21 cellular contexts compared by ENCODE assay signal in the genomic region with DNA sequence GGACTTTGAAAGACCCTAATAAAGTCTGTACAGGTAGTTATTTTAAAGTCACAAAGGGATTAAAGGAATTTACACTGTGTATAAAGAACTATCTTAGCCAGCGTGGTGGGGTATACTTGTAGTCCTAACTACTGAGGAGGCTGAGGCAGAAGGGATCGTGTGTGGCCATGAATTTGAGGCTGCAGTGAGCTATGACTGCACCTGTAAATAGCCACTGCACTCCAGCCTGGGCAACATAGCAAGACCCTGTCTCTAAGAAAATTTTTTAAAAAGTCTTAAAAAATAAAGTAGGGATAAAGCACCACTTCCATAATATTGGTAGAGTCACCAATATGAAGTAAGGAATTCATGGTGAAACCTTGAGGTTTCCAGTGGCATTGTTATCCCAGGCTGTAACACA. TPM values are rescaled to one million over a fixed set of nuclear protein-coding genes. Genes with fewer than 3 reads are reported as not detected.
DNase-seq lines count a peak whose midpoint lies in the region; ATAC-seq and TF ChIP-seq lines count a peak whose summit lies in the region.
"Had no signal": no experiment of that assay in that cellular context is flagged by ENCODE, and none has a peak within 500 bp of the region (broad histone marks: within the 10 kb centered on the region; RNA-seq: fewer than 3 reads in every experiment).

No MANE protein-coding gene starts in this region.

- no peak for TF ChIP-seq CTCF in CD4-positive, alpha-beta T cell (IDR thresholded peaks at IDR 0.05)
- TF ChIP-seq CTCF in WTC11 (IDR thresholded peaks at IDR 0.05), result no peak

- peaks cover 96% of the 10 kb centered on the region for H4K20me1 ChIP-seq in BLaER1

- intact Hi-C loops in CD4-positive, alpha-beta T cell (cut with DNase I, micrococcal nuclease), result no loop called here
- intact Hi-C loops in naive thymus-derived CD4-positive, alpha-beta T cell (cut with micrococcal nuclease), result loop anchor here (1.0 to 10.0 kb wide), 4 partner anchors 7 to 545 kb away; a partner anchor contains a TSS

- H3K4me1 ChIP-seq in BLaER1, result peaks cover 51% of the 10 kb centered on the region
- H3K4me1 ChIP-seq in naive thymus-derived CD4-positive, alpha-beta T cell (ENCODE audit: control insufficient read depth in 2 of 2, insufficient read depth in 2 of 2, low read length in 2 of 2), result peaks cover 45 to 49% of the 10 kb centered on the region in 2 donors
- H3K4me1 ChIP-seq: SJCRH30 had no signal

- peak overlapping the region; percentile 67 for H3K27ac Mint-ChIP-seq in CD4-positive, alpha-beta T cell
- H3K27ac Mint-ChIP-seq in WTC11, result no peak overlapping the region
- H3K27ac Mint-ChIP-seq in naive thymus-derived CD4-positive, alpha-beta T cell, result peak overlapping the region in 5 of 9 donors; percentile 31 to 76 (median 61)
- H3K27ac Mint-ChIP-seq: GM23338 had no signal

- no peak overlapping the region for H3K4me3 ChIP-seq in BLaER1
- no peak overlapping the region for H3K4me3 ChIP-seq in naive thymus-derived CD4-positive, alpha-beta T cell (ENCODE audit: low read length)
- H3K4me3 ChIP-seq: GM23338, HAP-1, SJCRH30 had no signal

- no peaks in the 10 kb centered on the region for H3K27me3 Mint-ChIP-seq in CD4-positive, alpha-beta T cell
- H3K27me3 Mint-ChIP-seq in WTC11 (ENCODE audit: low read depth), result no peaks in the 10 kb centered on the region
- H3K27me3 Mint-ChIP-seq in naive thymus-derived CD4-positive, alpha-beta T cell, result peaks cover 0 to 32% (median 0%) of the 10 kb centered on the region in 5 donors

- H3K9me3 Mint-ChIP-seq in CD4-positive, alpha-beta T cell, result no peaks in the 10 kb centered on the region
- peaks cover 9% of the 10 kb centered on the region for H3K9me3 Mint-ChIP-seq in WTC11
- H3K9me3 Mint-ChIP-seq in naive thymus-derived CD4-positive, alpha-beta T cell, result no peaks in the 10 kb centered on the region
- H3K9me3 Mint-ChIP-seq: GM23338 had no signal

- no peaks in the 10 kb centered on the region for H3K9me3 ChIP-seq in BLaER1
- no peaks in the 10 kb centered on the region for H3K9me3 ChIP-seq in CD4-positive, alpha-beta T cell (ENCODE audit: control insufficient read depth, low read length)
- no peaks in the 10 kb centered on the region for H3K9me3 ChIP-seq in naive thymus-derived CD4-positive, alpha-beta T cell (ENCODE audit: control insufficient read depth in 2 of 3, low read length in 3 of 3)
- H3K9me3 ChIP-seq: HAP-1, Peyer's patch, SJCRH30 had no signal

- H3K9ac ChIP-seq in BLaER1, result no peak overlapping the region

- CTCF ChIA-PET in CD4-positive, alpha-beta T cell (lab: Charles Lee), result interaction anchor here (1.9 kb wide), 1 partner anchor 12 kb away, joined by 6 read pairs; no protein-coding TSS in a partner anchor
- CTCF ChIA-PET in WTC11 (lab: Charles Lee), result interaction anchor here (1.0 to 3.6 kb wide), 11 partner anchors 18 to 154 kb away, joined by 3 to 24 read pairs (median 7); a partner anchor contains a TSS
- CTCF ChIA-PET in naive thymus-derived CD4-positive, alpha-beta T cell (lab: Charles Lee), result interaction anchor here (1.0 to 3.1 kb wide), 3 partner anchors 8 to 78 kb away, joined by 3 to 21 read pairs (median 17); no protein-coding TSS in a partner anchor

- DNase-seq in CD4-positive, alpha-beta T cell, result no peak
- DNase-seq in WTC11 (ENCODE audit: low spot score), result no peak
- DNase-seq in naive thymus-derived CD4-positive, alpha-beta T cell, result no peak
- DNase-seq in DMS 273 (lab: John Stamatoyannopoulos, UW; ENCODE audit: unreplicated experiment), result no peak
- no peak for DNase-seq in Ammon's horn (ENCODE audit: low spot score)
- DNase-seq: C1 segment of cervical spinal cord, EL, GF-D8, KG1, NCI-H1092 treated with DMSO at 0.1 percent for 48 hours, NCI-H1436 treated with DMSO at 0.1 percent for 48 hours, NCI-H1930, NCI-H345, NCI-H524 treated with DMSO at 0.1 percent for 48 hours, NCI-H82, Peyer's patch, SJCRH30 had no signal

- POLR2A ChIA-PET in CD4-positive, alpha-beta T cell (lab: Charles Lee), result interaction anchor here (3.2 kb wide), 1 partner anchor 8 kb away, joined by 19 read pairs; no protein-coding TSS in a partner anchor
- POLR2A ChIA-PET in WTC11 (lab: Charles Lee), result no interaction called here
- POLR2A ChIA-PET in naive thymus-derived CD4-positive, alpha-beta T cell (lab: Charles Lee), result interaction anchor here (1.2 kb wide), 1 partner anchor 8 kb away, joined by 3 read pairs; no protein-coding TSS in a partner anchor

- H3K27me3 ChIP-seq in BLaER1, result no peaks in the 10 kb centered on the region
- H3K27me3 ChIP-seq in CD4-positive, alpha-beta T cell (ENCODE audit: control insufficient read depth, insufficient read depth, low read length), result no peaks in the 10 kb centered on the region
- H3K27me3 ChIP-seq in naive thymus-derived CD4-positive, alpha-beta T cell (ENCODE audit: control insufficient read depth in 2 of 2, insufficient read depth in 2 of 2, low read length in 2 of 2), result no peaks in the 10 kb centered on the region
- H3K27me3 ChIP-seq: Peyer's patch, SJCRH30 had no signal

- peaks cover 66% of the 10 kb centered on the region for H3K4me1 Mint-ChIP-seq in CD4-positive, alpha-beta T cell (ENCODE audit: low read depth)
- H3K4me1 Mint-ChIP-seq in WTC11, result peaks cover 37% of the 10 kb centered on the region
- H3K4me1 Mint-ChIP-seq in naive thymus-derived CD4-positive, alpha-beta T cell, result peaks cover 48 to 73% (median 62%) of the 10 kb centered on the region in 7 donors

- peaks cover 2% of the 10 kb centered on the region for H3K36me3 Mint-ChIP-seq in CD4-positive, alpha-beta T cell (ENCODE audit: low read depth)
- H3K36me3 Mint-ChIP-seq in WTC11, result peaks cover 6% of the 10 kb centered on the region
- peaks cover 0 to 9% (median 1%) of the 10 kb centered on the region in 5 donors for H3K36me3 Mint-ChIP-seq in naive thymus-derived CD4-positive, alpha-beta T cell

- H3K4me3 Mint-ChIP-seq in CD4-positive, alpha-beta T cell, result peak overlapping the region; percentile 31
- H3K4me3 Mint-ChIP-seq in WTC11, result no peak overlapping the region
- H3K4me3 Mint-ChIP-seq in naive thymus-derived CD4-positive, alpha-beta T cell, result peak overlapping the region in 8 of 10 donors; percentile 14 to 73 (median 50)
- H3K4me3 Mint-ChIP-seq: GM23338 had no signal

- peaks cover 10% of the 10 kb centered on the region for H3K36me3 ChIP-seq in BLaER1
- no peaks in the 10 kb centered on the region for H3K36me3 ChIP-seq in naive thymus-derived CD4-positive, alpha-beta T cell (ENCODE audit: control insufficient read depth in 2 of 3, insufficient read depth in 3 of 3, low read length in 3 of 3)
- H3K36me3 ChIP-seq: Peyer's patch had no signal

- ATAC-seq in CD4-positive, alpha-beta T cell (ENCODE audit: poor library complexity), result no peak
- ATAC-seq in WTC11 (no peak), HG02852 (IDR thresholded peaks at IDR 0.05; ENCODE audit: unreplicated experiment) (no peak)
- no peak for ATAC-seq in naive thymus-derived CD4-positive, alpha-beta T cell
- ATAC-seq: GM23338 had no signal

- H3K27ac ChIP-seq in BLaER1, result no peak overlapping the region
- no peak overlapping the region for H3K27ac ChIP-seq in CD4-positive, alpha-beta T cell (ENCODE audit: low read depth, low read length)
- H3K27ac ChIP-seq in naive thymus-derived CD4-positive, alpha-beta T cell (ENCODE audit: low read depth, low read length), result no peak overlapping the region
- H3K27ac ChIP-seq: SJCRH30 had no signal

- 0 out of 2 replicates have a peak overlapping the region, but pooled peaks have one; percentile 85 for H3K4me2 ChIP-seq in BLaER1
- H3K4me2 ChIP-seq: GM23338 had no signal

TF ChIP-seq in WTC11, 78 proteins besides CTCF, POLR2A, EP300 and RAD21:
- TF ChIP-seq, protein P1, sequence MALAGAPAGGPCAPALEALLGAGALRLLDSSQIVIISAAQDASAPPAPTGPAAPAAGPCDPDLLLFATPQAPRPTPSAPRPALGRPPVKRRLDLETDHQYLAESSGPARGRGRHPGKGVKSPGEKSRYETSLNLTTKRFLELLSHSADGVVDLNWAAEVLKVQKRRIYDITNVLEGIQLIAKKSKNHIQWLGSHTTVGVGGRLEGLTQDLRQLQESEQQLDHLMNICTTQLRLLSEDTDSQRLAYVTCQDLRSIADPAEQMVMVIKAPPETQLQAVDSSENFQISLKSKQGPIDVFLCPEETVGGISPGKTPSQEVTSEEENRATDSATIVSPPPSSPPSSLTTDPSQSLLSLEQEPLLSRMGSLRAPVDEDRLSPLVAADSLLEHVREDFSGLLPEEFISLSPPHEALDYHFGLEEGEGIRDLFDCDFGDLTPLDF (CRISPR knock-in tag; IDR thresholded peaks at IDR 0.05), result no peak
- peak; percentile 52; the same call in 1 of the 2 replicates for TF ChIP-seq ZNF121 (CRISPR knock-in tag; IDR thresholded peaks at IDR 0.05)
TF ChIP-seq in WTC11: peak in this region for 1.

RNA-seq across cellular contexts. Expression of a gene that starts 18.1 kb away (rescaled TPM):
- total RNA-seq in CD4-positive, alpha-beta T cell, result 10 to 100 TPM; 14.2 to 14.5 TPM
- total RNA-seq in WTC11 (2021), result 20.9 to 24.1 TPM (median 22.3 TPM) in 3 replicates
- 10 to 100 TPM in 4 of 5 experiments, 1 to 10 TPM in 1; 4.9 to 14.8 (median 14.2) TPM for total RNA-seq in naive thymus-derived CD4-positive, alpha-beta T cell
- polyA plus RNA-seq in naive thymus-derived CD4-positive, alpha-beta T cell, result 1 to 10 TPM; 2.5 to 2.9 TPM

RNA-seq across cellular contexts. Expression of a gene that starts 37.1 kb away (rescaled TPM):
- total RNA-seq in CD4-positive, alpha-beta T cell, result 100 to 1,000 TPM; 495 to 525 TPM
- total RNA-seq in WTC11 (2021), result 5.5 to 7.1 TPM (median 6.1 TPM) in 3 replicates
- total RNA-seq in naive thymus-derived CD4-positive, alpha-beta T cell, result 100 to 1,000 TPM in 2 of 5 experiments, 10 to 100 TPM in 2, 1 to 10 TPM in 1; 5.6 to 501 (median 33.7) TPM
- polyA plus RNA-seq in naive thymus-derived CD4-positive, alpha-beta T cell, result 1 to 10 TPM; 1.1 to 1.3 TPM

Comparison
In these comparisons a context has a peak if more than half of its experiments do, and no peak if none do; other contexts are left out.
1. intact Hi-C loops: an anchor here in naive thymus-derived CD4-positive, alpha-beta T cell (1.0 to 10.0 kb wide); none called in CD4-positive, alpha-beta T cell.